Comparison of ENCODE assay signal across 13 cellular contexts in genomic region chr22:42871146-42872050, GRCh38. TPM values are rescaled to one million over a fixed set of nuclear protein-coding genes. Genes with fewer than 3 reads are reported as not detected.
DNase-seq lines count a peak whose midpoint lies in the region; ATAC-seq, FAIRE-seq and TF ChIP-seq lines count a peak whose summit lies in the region.
"Had no signal": no experiment of that assay in that cellular context is flagged by ENCODE, and none has a peak within 500 bp of the region (broad histone marks: within the 10 kb centered on the region; RNA-seq: fewer than 3 reads in every experiment).

No MANE protein-coding gene starts in this region.

- H3K9me3 ChIP-seq in K562 (replicated peaks; ENCODE audit: control insufficient read depth, insufficient read depth, low read depth, low read length): no peaks in the 10 kb centered on the region
- H3K9me3 ChIP-seq: A549, HAP-1 had no signal

- intact Hi-C loops in K562 (cut with micrococcal nuclease): no loop called here

- no peak for TF ChIP-seq EP300 in K562 (IDR thresholded peaks at IDR 0.05; ENCODE audit: low read length)

- no peak for FAIRE-seq in K562 (lab: Jason Lieb, UNC)
- FAIRE-seq: A549, G401.6, GM12891 had no signal

- CTCF ChIA-PET in K562 (lab: Yijun Ruan, JAX; ENCODE audit: low intra/inter-chr PET ratio): no interaction called here

- WGBS in K562 (ENCODE audit: insufficient coverage, low coverage, missing lambda C conversion rate): 89% methylated on average over 29 of the region's 31 CpGs

- in situ Hi-C loops in G401 (cut with HindIII; ENCODE audit: low sequenced_read_pairs) (no loop called here), K562 (cut with MboI) (no loop called here)

- no peak overlapping the region for H3K4me3 Mint-ChIP-seq in endothelial cell (ENCODE audit: unreplicated experiment)
- H3K4me3 Mint-ChIP-seq in progenitor cell of endocrine pancreas (ENCODE audit: low read depth): no peak overlapping the region
- H3K4me3 Mint-ChIP-seq in activated T-cell treated with anti-CD3 and anti-CD28 coated beads, Interleukin-2, amount 50 U/mL, for 72 hours: no peak overlapping the region
- H3K4me3 Mint-ChIP-seq: GM23338 had no signal

- H3K27me3 ChIP-seq in K562 (ENCODE audit: control insufficient read depth in 2 of 2, insufficient read depth in 2 of 2, low read length in 2 of 2): no peaks in the 10 kb centered on the region

- ATAC-seq in K562: no peak
- ATAC-seq in activated T-cell treated with anti-CD3 and anti-CD28 coated beads, Interleukin-2, amount 50 U/mL, for 72 hours (replicated peaks in 1 of 2): no peak
- ATAC-seq: A549, GM23338 had no signal

- peaks cover 0 to 4% of the 10 kb centered on the region in 2 experiments; a peak in 1 of 5 replicates for H3K4me1 ChIP-seq in K562 (replicated peaks in 1 of 2; ENCODE audit: control insufficient read depth in 2 of 2, insufficient read depth in 2 of 2, low read length in 2 of 2)
- H3K4me1 ChIP-seq: A549, HAP-1 had no signal

- no peak for TF ChIP-seq RAD21 in K562 (CRISPR knock-in tag; conservative IDR thresholded peaks at IDR 0.05 in 1 of 2, IDR thresholded peaks at IDR 0.05 in 1 of 2)

- no peak overlapping the region for H3K4me2 ChIP-seq in K562 (ENCODE audit: insufficient read depth, low read length)
- H3K4me2 ChIP-seq: A549, GM23338 had no signal

- no peak overlapping the region for H3K27ac ChIP-seq in K562 (ENCODE audit: extremely low read depth, low read depth, low read length)
- H3K27ac ChIP-seq: A549 had no signal

- H3K4me1 Mint-ChIP-seq in endothelial cell (ENCODE audit: unreplicated experiment) (peaks cover 11% of the 10 kb centered on the region), progenitor cell of endocrine pancreas (ENCODE audit: low read depth) (no peaks in the 10 kb centered on the region)
- H3K4me1 Mint-ChIP-seq in activated T-cell treated with anti-CD3 and anti-CD28 coated beads, Interleukin-2, amount 50 U/mL, for 72 hours (ENCODE audit: low read depth): peaks cover 7% of the 10 kb centered on the region

- H3K27ac Mint-ChIP-seq in endothelial cell (ENCODE audit: unreplicated experiment) (peak overlapping the region; percentile 26), progenitor cell of endocrine pancreas (peak overlapping the region; percentile 13)
- H3K27ac Mint-ChIP-seq in activated T-cell treated with anti-CD3 and anti-CD28 coated beads, Interleukin-2, amount 50 U/mL, for 72 hours: no peak overlapping the region
- H3K27ac Mint-ChIP-seq: GM23338 had no signal

- H3K9me1 ChIP-seq in K562 (ENCODE audit: control insufficient read depth, insufficient read depth, low read length): peaks cover 3% of the 10 kb centered on the region

- no peak overlapping the region for H2AFZ ChIP-seq in K562 (ENCODE audit: low read depth, low read length)
- H2AFZ ChIP-seq: GM23338 had no signal

- POLR2A ChIA-PET in K562 (lab: Yijun Ruan, JAX): interaction anchor here (1.2 kb wide), 1 partner anchor 88 kb away, joined by 4 read pairs; no protein-coding TSS in a partner anchor

- peaks cover 8% of the 10 kb centered on the region for H3K27me3 Mint-ChIP-seq in endothelial cell (ENCODE audit: unreplicated experiment)
- no peaks in the 10 kb centered on the region for H3K27me3 Mint-ChIP-seq in progenitor cell of endocrine pancreas
- H3K27me3 Mint-ChIP-seq in activated T-cell treated with anti-CD3 and anti-CD28 coated beads, Interleukin-2, amount 50 U/mL, for 72 hours (ENCODE audit: low read depth): no peaks in the 10 kb centered on the region

- DNase-seq in G401 (ENCODE audit: low spot score): peak; percentile 66
- no peak for DNase-seq in K562 (ENCODE audit: extremely low read depth in 1 of 4, low spot score in 3 of 4)
- no peak for DNase-seq in endothelial cell (ENCODE audit: low spot score)
- DNase-seq in progenitor cell of endocrine pancreas (ENCODE audit: low spot score, unreplicated experiment): no peak
- DNase-seq in NCI-H446 treated with DMSO at 0.1 percent for 48 hours (lab: John Stamatoyannopoulos, UW): no peak
- no peak for DNase-seq in activated T-cell treated with anti-CD3 and anti-CD28 coated beads, Interleukin-2, amount 50 U/mL, for 72 hours
- DNase-seq in dermis blood vessel endothelial cell: no peak
- DNase-seq: DMS79 had no signal

- H3K4me3 ChIP-seq in K562: no peak overlapping the region
- H3K4me3 ChIP-seq: A549, GM23338, HAP-1 had no signal

- no TSS peak for BruUV-seq in K562 (replicated peaks; lab: Mats Ljungman, UMichigan)

- H3K36me3 ChIP-seq in K562 (ENCODE audit: control insufficient read depth, insufficient read depth, low read length): peaks cover 13% of the 10 kb centered on the region; the same call in 2 of the 3 replicates
- H3K36me3 ChIP-seq: HAP-1 had no signal

- TF ChIP-seq POLR2A in K562 (conservative IDR thresholded peaks at IDR 0.05): no peak

- no peaks in the 10 kb centered on the region for H3K79me2 ChIP-seq in K562 (ENCODE audit: control insufficient read depth, insufficient read depth, low read length)

- H4K20me1 ChIP-seq in K562 (replicated peaks; ENCODE audit: control insufficient read depth, insufficient read depth, low read length): no peaks in the 10 kb centered on the region

- H3K36me3 Mint-ChIP-seq in endothelial cell (ENCODE audit: low read depth, unreplicated experiment) (peaks cover 25% of the 10 kb centered on the region), progenitor cell of endocrine pancreas (ENCODE audit: insufficient read depth) (peaks cover 7% of the 10 kb centered on the region)
- H3K36me3 Mint-ChIP-seq in activated T-cell treated with anti-CD3 and anti-CD28 coated beads, Interleukin-2, amount 50 U/mL, for 72 hours (ENCODE audit: insufficient read depth in 2 of 2): peaks cover 0 to 3% of the 10 kb centered on the region in 2 donors

- no peak overlapping the region; a peak in 2 of 4 replicates for H3K9ac ChIP-seq in K562 (ENCODE audit: insufficient read depth in 1 of 2, low read depth in 2 of 2, low read length in 2 of 2)

- TF ChIP-seq CTCF in K562 (IDR thresholded peaks at IDR 0.05 in 2 of 3, conservative IDR thresholded peaks at IDR 0.05 in 1 of 3; ENCODE audit: insufficient read depth in 2 of 3, low read depth in 1 of 3, low read length in 3 of 3): no peak
- TF ChIP-seq CTCF in endothelial cell (IDR thresholded peaks at IDR 0.05; ENCODE audit: unreplicated experiment): no peak
- TF ChIP-seq CTCF in progenitor cell of endocrine pancreas (IDR thresholded peaks at IDR 0.05; ENCODE audit: unreplicated experiment): no peak

- H3K9me3 Mint-ChIP-seq in endothelial cell (ENCODE audit: unreplicated experiment) (no peaks in the 10 kb centered on the region), progenitor cell of endocrine pancreas (ENCODE audit: low read depth) (no peaks in the 10 kb centered on the region)
- no peaks in the 10 kb centered on the region for H3K9me3 Mint-ChIP-seq in activated T-cell treated with anti-CD3 and anti-CD28 coated beads, Interleukin-2, amount 50 U/mL, for 72 hours
- H3K9me3 Mint-ChIP-seq: GM23338 had no signal

TF ChIP-seq in K562, 482 proteins besides CTCF, POLR2A, EP300 and RAD21 (continues in another document):
- 0 out of 2 replicates have a peak, but pooled peaks have one; percentile 23 for TF ChIP-seq POLR2G (IDR thresholded peaks at IDR 0.05; ENCODE audit: low read depth, low read length)
- TF ChIP-seq GTF2A2 (tag; IDR thresholded peaks at IDR 0.05): no peak
- TF ChIP-seq ZNF175 (CRISPR knock-in tag; IDR thresholded peaks at IDR 0.05; ENCODE audit: low read depth): no peak

RNA-seq across cellular contexts. Expression of gene ARFGAP3, which starts 14.3 kb away (rescaled TPM):
- total RNA-seq in G401 (2014; rRNA removed; shearing (Covaris generic)): 15.1 and 20.5 TPM in 2 replicates
- total RNA-seq in K562 (2011; cell fraction: chromatin; rRNA removed; ENCODE audit: low replicate concordance): 20.5 and 26.2 TPM in 2 replicates
- 15.8 and 18.3 TPM in 2 replicates for total RNA-seq in K562 (2011; cell fraction: nucleolus; rRNA removed)
- total RNA-seq in K562 (2011; cell fraction: nucleoplasm; rRNA removed): 17.1 and 19.2 TPM in 2 replicates
- total RNA-seq in K562 (2014; rRNA removed) (14.2 and 16.9 TPM in 2 replicates), K562 (2014; rRNA removed; fragmentation: Illumina TruSeq; extraction: Trizol) (23.0 and 24.9 TPM in 2 replicates), K562 (2015; rRNA removed; fragmentation: Illumina TruSeq; extraction: Trizol) (19.3 and 19.5 TPM in 2 replicates), K562 (2021) (17.1 and 18.2 TPM in 2 replicates), endothelial cell (ENCODE audit: unreplicated experiment) (29.8 TPM), progenitor cell of endocrine pancreas (26.3 and 26.7 TPM in 2 replicates), dermis blood vessel endothelial cell (67.5 and 74.2 TPM in 2 replicates)
- polyA plus RNA-seq in K562 (2011; rRNA removed) (26.5 and 27.6 TPM in 2 replicates), K562 (2014; fragmentation: Illumina TruSeq; extraction: Trizol) (18.4 and 22.0 TPM in 2 replicates), K562 (2014; fragmentation: Nextera tagmentation; extraction: Ambion mirVana) (10 to 100 TPM; 25.5 to 31.9 TPM), K562 (2014; rRNA removed) (20.1 and 22.7 TPM in 2 replicates)
- 14.9 and 21.7 TPM in 2 replicates for polyA plus RNA-seq in K562 (2011; cell fraction: cytosol; rRNA removed)
- 14.5 and 18.6 TPM in 2 replicates for polyA plus RNA-seq in K562 (2011; cell fraction: nucleus; rRNA removed)
- polyA plus RNA-seq in K562 (2012): 17.4 and 27.0 TPM in 2 replicates
- 27.1 and 29.5 TPM in 2 replicates for polyA minus RNA-seq in K562 (2011; rRNA and poly(A)+ RNA removed)
- polyA minus RNA-seq in K562 (2011; cell fraction: cytosol; rRNA and poly(A)+ RNA removed): 13.4 and 20.8 TPM in 2 replicates
- polyA minus RNA-seq in K562 (2011; cell fraction: nucleus; rRNA and poly(A)+ RNA removed): 7.0 and 15.8 TPM in 2 replicates
- 10 to 100 TPM; 38.0 to 46.3 TPM for total RNA-seq in activated T-cell treated with anti-CD3 and anti-CD28 coated beads, Interleukin-2, amount 50 U/mL, for 72 hours
